29 cellular contexts compared by ENCODE assay signal in the genomic region with DNA sequence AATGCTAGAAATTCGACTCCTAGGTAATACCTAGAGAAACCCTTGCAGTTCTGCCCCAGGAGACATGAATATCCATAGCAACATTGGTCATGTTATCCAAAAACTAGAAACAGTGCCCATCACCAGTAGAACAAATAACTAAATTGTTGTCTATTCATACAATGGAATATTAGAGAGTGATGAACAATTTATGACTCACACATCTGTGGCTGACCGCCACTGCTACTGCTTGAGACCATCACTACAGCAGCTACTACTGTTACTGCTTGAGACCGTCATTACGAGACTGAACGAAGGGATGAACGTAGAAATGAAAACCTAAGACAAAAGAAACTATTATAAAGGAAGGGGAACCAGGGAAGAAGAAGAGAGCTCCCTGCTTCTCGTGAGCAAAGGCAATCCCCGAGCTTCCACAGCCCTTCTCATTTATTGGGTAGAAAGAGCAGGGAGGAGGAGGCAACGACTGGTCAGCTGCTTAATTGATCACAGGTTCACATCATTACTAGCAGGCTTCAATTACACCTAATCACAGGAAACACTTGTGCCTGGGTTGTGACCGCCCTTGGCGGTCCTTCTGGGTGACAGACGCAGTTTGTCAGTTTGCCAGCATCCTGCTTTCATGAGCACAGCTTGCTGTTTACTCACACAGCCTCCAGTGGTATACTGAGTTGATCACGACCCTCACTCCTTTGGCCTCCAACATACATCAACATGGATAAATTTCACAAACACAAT. TPM values are rescaled to one million over a fixed set of nuclear protein-coding genes. Genes with fewer than 3 reads are reported as not detected.
DNase-seq lines count a peak whose midpoint lies in the region; ATAC-seq, FAIRE-seq and TF ChIP-seq lines count a peak whose summit lies in the region.
"Had no signal": no experiment of that assay in that cellular context is flagged by ENCODE, and none has a peak within 500 bp of the region (broad histone marks: within the 10 kb centered on the region; RNA-seq: fewer than 3 reads in every experiment).

No MANE protein-coding gene starts in this region.

- no peaks in the 10 kb centered on the region for H3K27me3 ChIP-seq in PC-9 (ENCODE audit: insufficient read depth, low read depth)
- peaks cover 8 to 33% of the 10 kb centered on the region in 2 experiments; a peak in 4 of 5 replicates for H3K27me3 ChIP-seq in K562 (ENCODE audit: control insufficient read depth in 2 of 2, insufficient read depth in 2 of 2, low read length in 2 of 2)
- peaks cover 0 to 37% (median 0%) of the 10 kb centered on the region in 4 donors for H3K27me3 ChIP-seq in esophagus muscularis mucosa
- H3K27me3 ChIP-seq: body of pancreas, testis had no signal

- no peaks in the 10 kb centered on the region for H4K20me1 ChIP-seq in PC-9 (ENCODE audit: insufficient read depth)
- H4K20me1 ChIP-seq in K562 (replicated peaks; ENCODE audit: control insufficient read depth, insufficient read depth, low read length), result no peaks in the 10 kb centered on the region

- H3F3A ChIP-seq in PC-9 (ENCODE audit: insufficient read depth, low read depth), result peaks cover 23% of the 10 kb centered on the region

- H3K9me1 ChIP-seq in K562 (ENCODE audit: control insufficient read depth, insufficient read depth, low read length), result no peaks in the 10 kb centered on the region

- H3K4me1 ChIP-seq in PC-9 (replicated peaks; ENCODE audit: insufficient read depth) (peaks cover 54% of the 10 kb centered on the region), K562 (replicated peaks in 1 of 2; ENCODE audit: control insufficient read depth in 2 of 2, insufficient read depth in 2 of 2, low read length in 2 of 2) (no peaks in the 10 kb centered on the region), esophagus muscularis mucosa (peaks cover 0 to 4% (median 0%) of the 10 kb centered on the region in 4 donors)
- H3K4me1 ChIP-seq: body of pancreas, testis had no signal

- TF ChIP-seq EP300 in K562 (IDR thresholded peaks at IDR 0.05; ENCODE audit: low read length) (no peak), esophagus muscularis mucosa (IDR thresholded peaks at IDR 0.05) (no peak)

- POLR2A ChIA-PET in PC-9 (lab: Charles Lee; ENCODE audit: unreplicated experiment), result no interaction called here
- POLR2A ChIA-PET in K562 (lab: Yijun Ruan, JAX), result interaction anchor here (0.6 to 1.0 kb wide), 3 partner anchors 9 to 109 kb away, joined by 3 to 4 read pairs (median 3); no protein-coding TSS in a partner anchor

- intact Hi-C loops in PC-9 (cut with micrococcal nuclease; ENCODE audit: unreplicated experiment) (no loop called here), K562 (cut with micrococcal nuclease) (no loop called here), esophagus muscularis mucosa (cut with DNase I) (no loop called here)

- peak overlapping the region; percentile 34 for H3K27ac ChIP-seq in PC-9
- H3K27ac ChIP-seq in K562 (ENCODE audit: extremely low read depth, low read depth, low read length), result no peak overlapping the region
- no peak overlapping the region for H3K27ac ChIP-seq in esophagus muscularis mucosa (replicated peaks in 1 of 4)
- H3K27ac ChIP-seq: body of pancreas, SJSA1, testis had no signal

- H3K9me3 ChIP-seq in PC-9 (ENCODE audit: insufficient read depth, low read depth), result no peaks in the 10 kb centered on the region
- H3K9me3 ChIP-seq in K562 (replicated peaks; ENCODE audit: control insufficient read depth, insufficient read depth, low read depth, low read length), result no peaks in the 10 kb centered on the region
- no peaks in the 10 kb centered on the region for H3K9me3 ChIP-seq in esophagus muscularis mucosa
- H3K9me3 ChIP-seq: body of pancreas, SJSA1, testis had no signal

- DNase-seq in NCI-H2029 (lab: John Stamatoyannopoulos, UW) (peak; percentile 3), NCI-H2029 treated with DMSO at 0.1 percent for 48 hours (lab: John Stamatoyannopoulos, UW) (no peak), PC-9 (no peak), K562 (ENCODE audit: extremely low read depth in 1 of 4, low spot score in 3 of 4) (no peak), esophagus muscularis mucosa (ENCODE audit: extremely low spot score) (no peak), AML-193 (lab: John Stamatoyannopoulos, UW) (no peak), occipital lobe (lab: John Stamatoyannopoulos, UW) (no peak), erythroblast (lab: John Stamatoyannopoulos, UW) (no peak)
- DNase-seq: activated CD4-positive, alpha-beta T cell treated with anti-CD3 and anti-CD28 coated beads, Interleukin-2, amount 10 ng/mL, durations not matched to agents 7 days and 5 days; activated T-cell treated with anti-CD3 and anti-CD28 coated beads, Interleukin-2, amount 50 U/mL, for 48 hours; body of pancreas; CD8-positive, alpha-beta T cell; cerebellar nuclear complex; DMS153; H7; naive B cell; NCI-H1417 treated with DMSO at 0.1 percent for 48 hours; NCI-H510A; nucleus accumbens; stimulated activated naive CD8-positive, alpha-beta T cell treated with anti-CD3 and anti-CD28 coated beads, Interleukin-15, Interleukin-2, amounts not matched to agents 100 U/mL and 50 U/mL, for 24 hours; testis had no signal

- H3K4me3 ChIP-seq in PC-9 (no peak overlapping the region), K562 (no peak overlapping the region), esophagus muscularis mucosa (no peak overlapping the region)
- H3K4me3 ChIP-seq: body of pancreas, SJSA1, testis had no signal

- H3K4me2 ChIP-seq in PC-9, result peak overlapping the region; percentile 51
- no peak overlapping the region for H3K4me2 ChIP-seq in K562 (ENCODE audit: insufficient read depth, low read length)

- TF ChIP-seq POLR2A in K562 (conservative IDR thresholded peaks at IDR 0.05) (no peak), esophagus muscularis mucosa (IDR thresholded peaks at IDR 0.05; ENCODE audit: low read depth) (no peak), erythroblast (IDR thresholded peaks at IDR 0.05; ENCODE audit: low read length) (no peak)

- H3K79me2 ChIP-seq in PC-9 (ENCODE audit: low read depth), result no peaks in the 10 kb centered on the region
- no peaks in the 10 kb centered on the region for H3K79me2 ChIP-seq in K562 (ENCODE audit: control insufficient read depth, insufficient read depth, low read length)

- H3K9me2 ChIP-seq in PC-9 (ENCODE audit: insufficient read depth), result no peaks in the 10 kb centered on the region

- no peak for FAIRE-seq in K562 (lab: Jason Lieb, UNC)
- FAIRE-seq: endometrium, keratinocyte, urothelium cell line had no signal

- in situ Hi-C loops in K562 (cut with MboI), result no loop called here

- H2AFZ ChIP-seq in PC-9, result no peak overlapping the region
- H2AFZ ChIP-seq in K562 (ENCODE audit: low read depth, low read length), result no peak overlapping the region

- CTCF ChIA-PET in PC-9 (lab: Charles Lee) (interaction anchor here (0.6 kb wide), 1 partner anchor 142 kb away, joined by 6 read pairs; no protein-coding TSS in a partner anchor), K562 (lab: Yijun Ruan, JAX; ENCODE audit: low intra/inter-chr PET ratio) (no interaction called here)

- H3K36me3 ChIP-seq in PC-9 (ENCODE audit: low read depth) (no peaks in the 10 kb centered on the region), K562 (ENCODE audit: control insufficient read depth, insufficient read depth, low read length) (no peaks in the 10 kb centered on the region), esophagus muscularis mucosa (no peaks in the 10 kb centered on the region)
- H3K36me3 ChIP-seq: SJSA1 had no signal

- 2% methylated on average over 13 of the region's 13 CpGs for WGBS in K562 (ENCODE audit: insufficient coverage, low coverage, missing lambda C conversion rate)
- 58% methylated on average over 13 of the region's 13 CpGs for WGBS in esophagus muscularis mucosa

- no TSS peak for BruUV-seq in PC-9 (replicated peaks; lab: Mats Ljungman, UMichigan)
- BruUV-seq in K562 (replicated peaks; lab: Mats Ljungman, UMichigan), result no TSS peak

- no peak for ATAC-seq in K562
- ATAC-seq: body of pancreas; CD8-positive, alpha-beta T cell; stimulated activated naive CD8-positive, alpha-beta T cell treated with anti-CD3 and anti-CD28 coated beads, Interleukin-15, Interleukin-2, amounts not matched to agents 100 U/mL and 50 U/mL, for 24 hours had no signal

- no peak for TF ChIP-seq RAD21 in K562 (CRISPR knock-in tag; conservative IDR thresholded peaks at IDR 0.05 in 1 of 2, IDR thresholded peaks at IDR 0.05 in 1 of 2)

- TF ChIP-seq CTCF in PC-9 (conservative IDR thresholded peaks at IDR 0.05) (no peak), K562 (IDR thresholded peaks at IDR 0.05 in 2 of 3, conservative IDR thresholded peaks at IDR 0.05 in 1 of 3; ENCODE audit: insufficient read depth in 2 of 3, low read depth in 1 of 3, low read length in 3 of 3) (no peak), esophagus muscularis mucosa (IDR thresholded peaks at IDR 0.05) (no peak)

- H3K9ac ChIP-seq in K562 (ENCODE audit: insufficient read depth in 1 of 2, low read depth in 2 of 2, low read length in 2 of 2), result no peak overlapping the region

RNA-seq across cellular contexts. Expression of a gene that starts 14.1 kb away (rescaled TPM):
- total RNA-seq in PC-9 (2021), result 3.1 and 7.7 TPM in 2 replicates
- 0.37 and 0.81 TPM in 2 replicates for total RNA-seq in K562 (2011; cell fraction: chromatin; rRNA removed; ENCODE audit: low replicate concordance)
- 0.92 TPM in 1 of 2 replicates, not detected in the other for total RNA-seq in K562 (2011; cell fraction: nucleolus; rRNA removed)
- 0.66 TPM in 1 of 2 replicates, not detected in the other for total RNA-seq in K562 (2011; cell fraction: nucleoplasm; rRNA removed)
- not detected in 2 replicates for total RNA-seq in K562 (2014; rRNA removed)
- total RNA-seq in K562 (2014; rRNA removed; fragmentation: Illumina TruSeq; extraction: Trizol), result not detected in 2 replicates
- not detected in 2 replicates for total RNA-seq in K562 (2015; rRNA removed; fragmentation: Illumina TruSeq; extraction: Trizol)
- 0.33 TPM in 1 of 2 replicates, not detected in the other for total RNA-seq in K562 (2021)
- 0.09 TPM in 1 of 2 replicates, not detected in the other for polyA plus RNA-seq in K562 (2011; rRNA removed)
- polyA plus RNA-seq in K562 (2011; cell fraction: cytosol; rRNA removed), result 0.15 and 1.3 TPM in 2 replicates
- 0.10 and 0.58 TPM in 2 replicates for polyA plus RNA-seq in K562 (2011; cell fraction: nucleus; rRNA removed)
- 0.04 and 0.17 TPM in 2 replicates for polyA plus RNA-seq in K562 (2012)
- polyA plus RNA-seq in K562 (2014; fragmentation: Illumina TruSeq; extraction: Trizol), result not detected in 2 replicates
- polyA plus RNA-seq in K562 (2014; fragmentation: Nextera tagmentation; extraction: Ambion mirVana), result under 1 TPM in 1 of 2 experiments, not detected in 1; 0.22 TPM
- polyA plus RNA-seq in K562 (2014; rRNA removed), result not detected in 2 replicates
- polyA minus RNA-seq in K562 (2011; rRNA and poly(A)+ RNA removed), result not detected in 2 replicates
- not detected in 2 replicates for polyA minus RNA-seq in K562 (2011; cell fraction: cytosol; rRNA and poly(A)+ RNA removed)
- 0.27 TPM in 1 of 2 replicates, not detected in the other for polyA minus RNA-seq in K562 (2011; cell fraction: nucleus; rRNA and poly(A)+ RNA removed)
- total RNA-seq in esophagus muscularis mucosa, result 1 to 10 TPM in 1 of 4 donors, not detected in 3; 5.6 TPM
- total RNA-seq in occipital lobe, result not detected
- total RNA-seq: body of pancreas, dermis microvascular lymphatic vessel endothelial cell, mesothelial cell of epicardium, SJSA1 had no signal

RNA-seq across cellular contexts. Expression of a gene that starts 45.0 kb away (rescaled TPM):
- total RNA-seq in PC-9 (2021) (1.1 and 5.0 TPM in 2 replicates), K562 (2014; rRNA removed) (not detected in 2 replicates), K562 (2014; rRNA removed; fragmentation: Illumina TruSeq; extraction: Trizol) (not detected in 2 replicates), K562 (2015; rRNA removed; fragmentation: Illumina TruSeq; extraction: Trizol) (not detected in 2 replicates), K562 (2021) (not detected in 2 replicates), esophagus muscularis mucosa (not detected), occipital lobe (not detected)
- total RNA-seq in K562 (2011; cell fraction: chromatin; rRNA removed; ENCODE audit: low replicate concordance), result not detected in 2 replicates
- total RNA-seq in K562 (2011; cell fraction: nucleolus; rRNA removed), result not detected in 2 replicates
- total RNA-seq in K562 (2011; cell fraction: nucleoplasm; rRNA removed), result not detected in 2 replicates
- polyA plus RNA-seq in K562 (2011; rRNA removed) (not detected in 2 replicates), K562 (2014; fragmentation: Illumina TruSeq; extraction: Trizol) (not detected in 2 replicates), K562 (2014; fragmentation: Nextera tagmentation; extraction: Ambion mirVana) (not detected), K562 (2014; rRNA removed) (not detected in 2 replicates)
- polyA plus RNA-seq in K562 (2011; cell fraction: cytosol; rRNA removed), result not detected in 2 replicates
- polyA plus RNA-seq in K562 (2011; cell fraction: nucleus; rRNA removed), result not detected in 2 replicates
- polyA plus RNA-seq in K562 (2012), result 0.06 TPM in 1 of 2 replicates, not detected in the other
- polyA minus RNA-seq in K562 (2011; rRNA and poly(A)+ RNA removed), result not detected in 2 replicates
- polyA minus RNA-seq in K562 (2011; cell fraction: cytosol; rRNA and poly(A)+ RNA removed), result not detected in 2 replicates
- not detected in 2 replicates for polyA minus RNA-seq in K562 (2011; cell fraction: nucleus; rRNA and poly(A)+ RNA removed)
- total RNA-seq: activated CD4-positive, alpha-beta T cell treated with anti-CD3 and anti-CD28 coated beads, Interleukin-2, amount 10 ng/mL, durations not matched to agents 7 days and 5 days; body of pancreas; CD8-positive, alpha-beta T cell; dermis microvascular lymphatic vessel endothelial cell; mesothelial cell of epicardium; T-helper 1 cell treated with Interleukin-12 subunit alpha and Interleukin-12 subunit beta and Interleukin-4 antibody, amounts not matched to agents 30 ng/mL and 1 ng/mL, for 36 hours had no signal
- polyA plus RNA-seq: adipose tissue had no signal
